ENCODE assay signal across 9 cellular contexts in the genomic region with DNA sequence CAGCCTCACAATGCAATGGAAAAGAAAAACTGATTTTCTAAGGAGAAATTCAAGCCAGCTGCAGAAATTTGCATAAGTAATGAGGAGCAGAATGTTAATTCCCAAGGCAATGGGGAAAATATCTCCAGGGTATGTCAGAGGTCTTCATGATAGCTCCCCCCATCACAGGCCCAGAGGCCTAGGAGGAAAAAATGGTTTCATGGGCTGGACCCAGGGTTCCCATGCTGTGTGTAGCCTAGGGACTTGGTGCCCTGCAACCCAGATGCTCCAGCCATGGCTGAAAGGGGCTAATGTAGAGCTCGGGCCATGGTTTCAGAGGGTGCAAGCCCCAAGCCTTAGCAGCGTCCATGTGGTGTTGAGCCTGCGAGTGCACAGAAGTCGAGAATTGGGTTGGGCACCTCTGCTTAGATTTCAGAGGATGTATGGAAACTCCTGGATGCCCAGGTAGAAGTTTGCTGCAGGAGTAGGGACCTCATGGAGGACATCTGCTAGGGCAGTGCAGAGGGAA. TPM values are rescaled to one million over a fixed set of nuclear protein-coding genes. Genes with fewer than 3 reads are reported as not detected.
"Had no signal": no experiment of that assay in that cellular context is flagged by ENCODE, and none has a peak within 500 bp of the region (broad histone marks: within the 10 kb centered on the region; RNA-seq: fewer than 3 reads in every experiment).

No MANE protein-coding gene starts in this region.

- FAIRE-seq: H1, H54, HepG2 had no signal

- H3K27ac Mint-ChIP-seq: H9, HFFc6 had no signal

- H3K9ac ChIP-seq: GM23248 had no signal

- H3K4me3 Mint-ChIP-seq: H9, HFFc6, IgD-negative memory B cell had no signal

- H3K27ac ChIP-seq: GM23248, HL-60 had no signal

- H3K4me3 ChIP-seq: GM23248 had no signal

- H3K36me3 Mint-ChIP-seq: IgD-negative memory B cell had no signal

- ATAC-seq: HepG2 had no signal

- DNase-seq: GM23248, H9, HCEC 1CT, HFFc6 had no signal

- H3K27me3 Mint-ChIP-seq: IgD-negative memory B cell had no signal

- H3K4me1 Mint-ChIP-seq: H9, IgD-negative memory B cell had no signal

- H2AFZ ChIP-seq: GM23248 had no signal

RNA-seq across cellular contexts. Expression of a gene that starts 53.5 kb away (rescaled TPM):
- total RNA-seq: GM23248, HepG2, HFFc6 had no signal
- polyA plus RNA-seq: GM23248, HepG2, IgD-negative memory B cell had no signal
